Comparison of ENCODE assay signal across 8 cellular contexts in the genomic region with DNA sequence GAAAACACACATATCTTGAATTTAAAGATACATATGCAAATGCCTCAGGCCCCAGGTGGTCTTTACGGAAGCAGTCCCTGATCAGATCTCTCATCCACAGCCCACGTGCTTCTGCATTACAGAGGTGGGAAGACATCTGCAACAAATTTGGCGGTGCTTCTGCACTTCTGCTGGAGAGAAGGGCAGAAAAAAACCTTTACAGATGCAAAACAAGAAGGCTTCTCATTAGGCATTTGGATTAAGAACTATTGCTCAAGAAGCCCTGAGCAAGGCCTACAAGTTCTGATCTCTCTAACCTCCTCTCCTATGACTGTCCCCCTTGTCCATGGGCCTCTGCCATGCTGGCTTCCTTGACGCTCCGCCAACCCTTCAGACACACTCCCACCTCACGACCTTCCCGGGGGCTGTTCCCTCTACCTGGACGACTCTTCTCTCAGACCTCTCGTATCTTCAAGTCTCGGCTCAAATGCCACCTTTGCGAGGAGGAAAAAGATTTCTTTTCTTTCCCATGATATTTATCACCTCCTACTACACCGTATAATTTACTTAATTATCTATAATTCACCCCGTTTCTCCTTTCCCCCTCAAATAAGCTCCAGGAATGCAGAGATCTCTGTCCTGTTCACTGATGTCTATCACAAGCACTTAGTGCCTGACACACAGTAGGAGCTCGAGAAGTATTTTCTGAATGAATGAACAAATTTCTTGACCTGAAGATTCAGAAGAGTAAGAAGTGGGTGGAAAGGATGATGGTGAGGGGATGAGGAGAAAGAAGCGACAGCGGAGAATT. TPM values are rescaled to one million over a fixed set of nuclear protein-coding genes. Genes with fewer than 3 reads are reported as not detected.
DNase-seq lines count a peak whose midpoint lies in the region; ATAC-seq and TF ChIP-seq lines count a peak whose summit lies in the region.

No MANE protein-coding gene starts in this region.

- TF ChIP-seq POLR2A in esophagus muscularis mucosa (IDR thresholded peaks at IDR 0.05; ENCODE audit: low read depth): no peak

- no peaks in the 10 kb centered on the region for H3K27me3 ChIP-seq in esophagus muscularis mucosa

- H3K27ac ChIP-seq in RWPE1 (peak overlapping the region; percentile 83), esophagus muscularis mucosa (replicated peaks in 1 of 4) (peak overlapping the region; percentile 94 to 100 (median 99))

- DNase-seq in GM13977 (ENCODE audit: low spot score) (peak; percentile 49), RWPE1 (ENCODE audit: low spot score) (no peak), esophagus muscularis mucosa (ENCODE audit: extremely low spot score) (no peak), pons (ENCODE audit: low spot score) (peak; percentile 11), EL (no peak), occipital lobe (lab: John Stamatoyannopoulos, UW) (no peak), AG08396 (ENCODE audit: low spot score) (no peak)

- peak overlapping the region; percentile 61 to 99 (median 96) for H3K4me3 ChIP-seq in esophagus muscularis mucosa

- 28% methylated on average over 16 of the region's 16 CpGs for WGBS in esophagus muscularis mucosa

- H3K9me3 ChIP-seq in esophagus muscularis mucosa: no peaks in the 10 kb centered on the region

- H3K4me1 ChIP-seq in esophagus muscularis mucosa: peaks cover 43 to 63% (median 60%) of the 10 kb centered on the region in 4 donors

- CTCF ChIA-PET in RWPE1 (lab: Yijun Ruan, JAX): no interaction called here

- no peaks in the 10 kb centered on the region for H3K36me3 ChIP-seq in esophagus muscularis mucosa

- TF ChIP-seq CTCF in GM13977 (IDR thresholded peaks at IDR 0.05; ENCODE audit: extremely low read depth, insufficient read depth, missing control alignments): no peak
- no peak for TF ChIP-seq CTCF in RWPE1 (conservative IDR thresholded peaks at IDR 0.05; ENCODE audit: low read depth)
- no peak for TF ChIP-seq CTCF in esophagus muscularis mucosa (IDR thresholded peaks at IDR 0.05)

- no peak for ATAC-seq in HG02678 (IDR thresholded peaks at IDR 0.05; ENCODE audit: unreplicated experiment)

- in situ Hi-C loops in GM13977 (cut with MboI; ENCODE audit: low pct_unique_long_range_greater_than_20kb, low sequenced_read_pairs, unreplicated experiment): no loop called here

- POLR2A ChIA-PET in RWPE1 (lab: Yijun Ruan, JAX; ENCODE audit: low non-redundant PET): no interaction called here

- intact Hi-C loops in esophagus muscularis mucosa (cut with DNase I): loop anchor here (5.0 to 10.0 kb wide), 3 partner anchors 79 to 217 kb away; a partner anchor contains a TSS

- TF ChIP-seq EP300 in esophagus muscularis mucosa (IDR thresholded peaks at IDR 0.05): no peak

RNA-seq across cellular contexts. Expression of a gene that starts 1.1 kb away (rescaled TPM):
- 10 to 100 TPM; 49.9 to 94.0 (median 63.8) TPM for total RNA-seq in esophagus muscularis mucosa
- 23.2 TPM for total RNA-seq in occipital lobe

Comparison
In these comparisons a context has a peak if more than half of its experiments do, and no peak if none do; other contexts are left out.
1. DNase-seq: peak in GM13977 (single experiment) and pons (single experiment); none in RWPE1 (single experiment), esophagus muscularis mucosa (single experiment), EL (single experiment), occipital lobe (single experiment) and AG08396 (single experiment).